13 cellular contexts compared by ENCODE assay signal in the genomic region with DNA sequence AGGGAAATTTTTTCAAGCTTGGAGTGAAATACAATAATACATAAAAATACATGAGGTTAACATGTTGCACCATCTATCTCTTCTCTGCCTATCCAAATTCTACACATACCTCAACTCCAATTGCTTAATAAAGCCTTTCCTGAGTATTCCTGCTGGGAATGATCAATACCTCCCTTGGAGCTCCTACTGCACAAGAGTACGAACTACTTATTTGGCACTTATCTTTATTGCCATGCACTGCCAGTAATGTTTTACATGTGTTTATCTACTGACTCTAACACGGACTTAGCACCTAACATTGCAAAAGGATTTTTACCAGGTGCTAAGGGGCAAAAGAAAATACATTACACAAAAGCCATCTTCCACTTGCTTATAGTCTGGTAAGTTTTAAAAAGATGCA.
"Had no signal": no experiment of that assay in that cellular context is flagged by ENCODE, and none has a peak within 500 bp of the region (broad histone marks: within the 10 kb centered on the region; RNA-seq: fewer than 3 reads in every experiment).

No MANE protein-coding gene starts in this region.

- H3K27ac ChIP-seq: gastroesophageal sphincter, lower lobe of right lung, neutrophil, WERI-Rb-1 had no signal

- H3K36me3 ChIP-seq: lower lobe of right lung, neutrophil had no signal

- H3K9me3 ChIP-seq: gastroesophageal sphincter, lower lobe of right lung, neutrophil had no signal

- H3K4me3 ChIP-seq: gastroesophageal sphincter, lower lobe of right lung had no signal

- H3K27me3 ChIP-seq: gastroesophageal sphincter, neutrophil had no signal

- FAIRE-seq: urothelium cell line had no signal

- H3K4me1 ChIP-seq: gastroesophageal sphincter, lower lobe of right lung had no signal

- ATAC-seq: lower lobe of right lung; natural killer cell treated with Interleukin-12 subunit alpha and Interleukin-12 subunit beta and Interleukin-15 and Interleukin-18, amount 100 ng/mL, for 72 hours had no signal

- DNase-seq: activated CD4-positive, alpha-beta memory T cell treated with anti-CD3 and anti-CD28 coated beads for 36 hours; activated CD4-positive, alpha-beta T cell treated with anti-CD3 and anti-CD28 coated beads for 4 hours; effector CD8-positive, alpha-beta T cell; lower lobe of right lung; stimulated activated CD4-positive, alpha-beta T cell treated with anti-CD3 and anti-CD28 coated beads, Interleukin-12 subunit alpha, Interleukin-12 subunit beta, amount 100 ng/mL, for 4 hours; stimulated activated CD4-positive, alpha-beta T cell treated with anti-CD3 and anti-CD28 coated beads, Interleukin-1b, Interleukin-23, amount 100 ng/mL, for 48 hours; stimulated activated CD8-positive, alpha-beta memory T cell treated with anti-CD3 and anti-CD28 coated beads, Interleukin-4, amount 100 ng/mL, for 48 hours; stimulated activated naive CD4-positive, alpha-beta T cell had no signal
